ENCODE assay signal across 8 cellular contexts in the genomic region with DNA sequence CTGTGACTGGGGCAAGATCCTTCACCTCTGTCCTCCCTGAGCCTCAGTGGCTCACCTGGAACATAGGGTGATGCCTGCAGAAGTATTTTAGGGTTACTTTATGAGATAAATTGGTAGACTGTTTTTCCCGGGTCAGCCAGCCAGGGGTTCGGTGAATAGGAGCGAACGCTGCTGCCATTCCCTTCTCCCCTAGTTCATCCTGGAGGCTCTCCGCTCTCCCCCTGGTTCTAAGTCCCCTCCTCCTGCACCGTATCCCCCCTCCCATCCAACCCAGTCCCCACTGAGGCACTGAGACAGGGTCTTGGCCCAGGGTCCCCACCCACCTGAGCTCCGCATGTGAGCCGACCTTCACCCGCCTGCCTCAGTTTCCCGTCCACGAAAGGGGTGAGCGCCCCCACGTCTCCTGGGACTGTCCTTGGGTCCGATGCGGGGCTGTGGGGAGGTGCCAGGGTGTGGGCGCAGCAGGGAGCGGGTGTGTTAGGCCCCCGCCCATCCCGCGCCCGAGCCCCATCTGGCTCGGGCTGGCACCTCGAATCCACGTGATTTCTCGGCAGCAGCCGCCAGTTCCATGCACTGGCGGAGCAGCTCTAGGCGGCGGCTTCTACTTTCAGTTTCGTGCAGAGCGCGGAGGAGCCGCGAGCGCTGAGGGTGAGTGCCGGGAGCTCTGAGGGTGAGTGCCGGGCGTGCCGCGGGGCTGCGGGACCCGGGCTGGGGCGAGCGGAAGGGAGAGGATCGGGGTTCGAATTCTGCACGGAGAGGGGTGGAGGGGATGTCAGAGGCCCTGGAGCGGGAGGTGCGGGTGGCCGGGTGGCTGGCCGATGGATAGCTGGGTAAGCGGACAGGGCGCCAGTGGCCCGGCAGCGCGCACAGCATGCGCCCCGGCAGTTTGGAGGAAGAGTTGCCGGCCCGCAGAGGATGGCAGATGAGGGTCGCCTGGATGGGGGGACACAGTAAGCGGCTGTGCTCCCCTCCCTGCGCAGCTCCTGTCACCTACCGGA. TPM values are rescaled to one million over a fixed set of nuclear protein-coding genes. Genes with fewer than 3 reads are reported as not detected.
DNase-seq lines count a peak whose midpoint lies in the region; ATAC-seq and TF ChIP-seq lines count a peak whose summit lies in the region.

A gene with protein sequence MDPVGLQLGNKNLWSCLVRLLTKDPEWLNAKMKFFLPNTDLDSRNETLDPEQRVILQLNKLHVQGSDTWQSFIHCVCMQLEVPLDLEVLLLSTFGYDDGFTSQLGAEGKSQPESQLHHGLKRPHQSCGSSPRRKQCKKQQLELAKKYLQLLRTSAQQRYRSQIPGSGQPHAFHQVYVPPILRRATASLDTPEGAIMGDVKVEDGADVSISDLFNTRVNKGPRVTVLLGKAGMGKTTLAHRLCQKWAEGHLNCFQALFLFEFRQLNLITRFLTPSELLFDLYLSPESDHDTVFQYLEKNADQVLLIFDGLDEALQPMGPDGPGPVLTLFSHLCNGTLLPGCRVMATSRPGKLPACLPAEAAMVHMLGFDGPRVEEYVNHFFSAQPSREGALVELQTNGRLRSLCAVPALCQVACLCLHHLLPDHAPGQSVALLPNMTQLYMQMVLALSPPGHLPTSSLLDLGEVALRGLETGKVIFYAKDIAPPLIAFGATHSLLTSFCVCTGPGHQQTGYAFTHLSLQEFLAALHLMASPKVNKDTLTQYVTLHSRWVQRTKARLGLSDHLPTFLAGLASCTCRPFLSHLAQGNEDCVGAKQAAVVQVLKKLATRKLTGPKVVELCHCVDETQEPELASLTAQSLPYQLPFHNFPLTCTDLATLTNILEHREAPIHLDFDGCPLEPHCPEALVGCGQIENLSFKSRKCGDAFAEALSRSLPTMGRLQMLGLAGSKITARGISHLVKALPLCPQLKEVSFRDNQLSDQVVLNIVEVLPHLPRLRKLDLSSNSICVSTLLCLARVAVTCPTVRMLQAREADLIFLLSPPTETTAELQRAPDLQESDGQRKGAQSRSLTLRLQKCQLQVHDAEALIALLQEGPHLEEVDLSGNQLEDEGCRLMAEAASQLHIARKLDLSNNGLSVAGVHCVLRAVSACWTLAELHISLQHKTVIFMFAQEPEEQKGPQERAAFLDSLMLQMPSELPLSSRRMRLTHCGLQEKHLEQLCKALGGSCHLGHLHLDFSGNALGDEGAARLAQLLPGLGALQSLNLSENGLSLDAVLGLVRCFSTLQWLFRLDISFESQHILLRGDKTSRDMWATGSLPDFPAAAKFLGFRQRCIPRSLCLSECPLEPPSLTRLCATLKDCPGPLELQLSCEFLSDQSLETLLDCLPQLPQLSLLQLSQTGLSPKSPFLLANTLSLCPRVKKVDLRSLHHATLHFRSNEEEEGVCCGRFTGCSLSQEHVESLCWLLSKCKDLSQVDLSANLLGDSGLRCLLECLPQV (N-terminal part only) (plus strand): TSS at position 610 of the 998 bp plus-strand sequence. CDS start 31,156 bp downstream, outside the sequence.

- intact Hi-C loops in activated T-helper 2 cell treated with anti-CD3 and anti-CD28 coated beads, Interferon-gamma antibody, Interleukin-2, Interleukin-4, amounts not matched to agents 10 μg/mL and 5 μg/mL and 100 μg/mL, durations not matched to agents 14 hours and 24 hours and 36 hours (cut with micrococcal nuclease) = loop anchor here (1.0 to 5.0 kb wide), 2 partner anchors 11 to 52 kb away; no protein-coding TSS in a partner anchor

- H3K4me3 ChIP-seq in HUES64 (ENCODE audit: low read length) (peak within 1 kb of the TSS; percentile 62), fibroblast of pulmonary artery (replicated peaks; ENCODE audit: low read depth, low read length) (peak within 1 kb of the TSS; percentile 79)

- peaks cover 39% of the 10 kb centered on the region for H3K27me3 ChIP-seq in HUES64 (ENCODE audit: insufficient read depth, low read length)

- CTCF ChIA-PET in RWPE1 (lab: Yijun Ruan, JAX) = interaction anchor here (0.6 to 0.7 kb wide), 2 partner anchors 63 to 126 kb away, joined by 3 to 4 read pairs; no protein-coding TSS in a partner anchor

- H3K27me3 Mint-ChIP-seq in activated T-helper 2 cell treated with anti-CD3 and anti-CD28 coated beads, Interferon-gamma antibody, Interleukin-2, Interleukin-4, amounts not matched to agents 10 μg/mL and 5 μg/mL and 100 μg/mL, durations not matched to agents 14 hours and 24 hours and 36 hours (ENCODE audit: low read depth) = no peaks in the 10 kb centered on the region
- peaks cover 59% of the 10 kb centered on the region for H3K27me3 Mint-ChIP-seq in nephron (ENCODE audit: low read depth)

- H3K27ac ChIP-seq in HUES64 (ENCODE audit: low read depth, low read length) (no peak within 1 kb of the TSS), RWPE1 (peak within 1 kb of the TSS; percentile 74)

- H3K36me3 ChIP-seq in HUES64 (ENCODE audit: insufficient read depth, low read length) = no peaks in the 10 kb centered on the region

- DNase-seq in DMS 273 (lab: John Stamatoyannopoulos, UW; ENCODE audit: unreplicated experiment) (peak; percentile 97), RWPE1 (ENCODE audit: low spot score) (peak; percentile 88), fibroblast of pulmonary artery (ENCODE audit: low read depth) (peak; percentile 79)
- peak; percentile 90 for DNase-seq in activated T-helper 2 cell treated with anti-CD3 and anti-CD28 coated beads, Interferon-gamma antibody, Interleukin-2, Interleukin-4, amounts not matched to agents 10 μg/mL and 5 μg/mL and 100 μg/mL, durations not matched to agents 14 hours and 24 hours and 36 hours (ENCODE audit: low spot score)
- DNase-seq in stimulated activated naive CD8-positive, alpha-beta T cell treated with anti-CD3 and anti-CD28 coated beads, Interleukin-15, Interleukin-2, amounts not matched to agents 100 U/mL and 50 U/mL, for 24 hours = peak; percentile 92

- peak within 1 kb of the TSS; percentile 98 for H3K27ac Mint-ChIP-seq in activated T-helper 2 cell treated with anti-CD3 and anti-CD28 coated beads, Interferon-gamma antibody, Interleukin-2, Interleukin-4, amounts not matched to agents 10 μg/mL and 5 μg/mL and 100 μg/mL, durations not matched to agents 14 hours and 24 hours and 36 hours
- H3K27ac Mint-ChIP-seq in nephron = no peak within 1 kb of the TSS

- peak within 1 kb of the TSS; percentile 47 for H3K9ac ChIP-seq in HUES64 (ENCODE audit: low read depth, low read length)

- peak; percentile 86 for ATAC-seq in GM21390 (IDR thresholded peaks at IDR 0.05; ENCODE audit: unreplicated experiment)
- ATAC-seq in stimulated activated naive CD8-positive, alpha-beta T cell treated with anti-CD3 and anti-CD28 coated beads, Interleukin-15, Interleukin-2, amounts not matched to agents 100 U/mL and 50 U/mL, for 24 hours = peak; percentile 83

- TF ChIP-seq CTCF in RWPE1 (conservative IDR thresholded peaks at IDR 0.05; ENCODE audit: low read depth) (no peak), fibroblast of pulmonary artery (IDR thresholded peaks at IDR 0.05; ENCODE audit: low read length, missing control alignments) (no peak), nephron (IDR thresholded peaks at IDR 0.05; ENCODE audit: unreplicated experiment in 3 of 3) (no peak)

- POLR2A ChIA-PET in RWPE1 (lab: Yijun Ruan, JAX; ENCODE audit: low non-redundant PET) = interaction anchor here (1.1 to 1.2 kb wide), 2 partner anchors 21 to 51 kb away, joined by 3 read pairs; no protein-coding TSS in a partner anchor

- peaks cover 83% of the 10 kb centered on the region for H3K36me3 Mint-ChIP-seq in activated T-helper 2 cell treated with anti-CD3 and anti-CD28 coated beads, Interferon-gamma antibody, Interleukin-2, Interleukin-4, amounts not matched to agents 10 μg/mL and 5 μg/mL and 100 μg/mL, durations not matched to agents 14 hours and 24 hours and 36 hours (ENCODE audit: low read depth)
- no peaks in the 10 kb centered on the region for H3K36me3 Mint-ChIP-seq in nephron (ENCODE audit: low read depth)

- H3K9me3 Mint-ChIP-seq in activated T-helper 2 cell treated with anti-CD3 and anti-CD28 coated beads, Interferon-gamma antibody, Interleukin-2, Interleukin-4, amounts not matched to agents 10 μg/mL and 5 μg/mL and 100 μg/mL, durations not matched to agents 14 hours and 24 hours and 36 hours = no peaks in the 10 kb centered on the region
- H3K9me3 Mint-ChIP-seq in nephron = no peaks in the 10 kb centered on the region

- 7% methylated on average over 64 of the region's 64 CpGs for WGBS in HUES64

- H3K4me1 ChIP-seq in HUES64 (ENCODE audit: insufficient read depth, low read length) = no peaks in the 10 kb centered on the region

- no peaks in the 10 kb centered on the region for H3K9me3 ChIP-seq in HUES64 (ENCODE audit: insufficient read depth, low read depth, low read length)

- peaks cover 74% of the 10 kb centered on the region for H3K4me1 Mint-ChIP-seq in activated T-helper 2 cell treated with anti-CD3 and anti-CD28 coated beads, Interferon-gamma antibody, Interleukin-2, Interleukin-4, amounts not matched to agents 10 μg/mL and 5 μg/mL and 100 μg/mL, durations not matched to agents 14 hours and 24 hours and 36 hours (ENCODE audit: low read depth)
- peaks cover 13% of the 10 kb centered on the region for H3K4me1 Mint-ChIP-seq in nephron

- peak within 1 kb of the TSS; percentile 97 for H3K4me3 Mint-ChIP-seq in activated T-helper 2 cell treated with anti-CD3 and anti-CD28 coated beads, Interferon-gamma antibody, Interleukin-2, Interleukin-4, amounts not matched to agents 10 μg/mL and 5 μg/mL and 100 μg/mL, durations not matched to agents 14 hours and 24 hours and 36 hours (ENCODE audit: low read depth)
- peak within 1 kb of the TSS; percentile 85 to 92 (median 92) for H3K4me3 Mint-ChIP-seq in nephron

RNA-seq across cellular contexts. Expression of the gene that starts here (rescaled TPM):
- polyA plus RNA-seq in HUES64 (2013, experiment 1 of 2) = 0.50 TPM
- 0.19 TPM for polyA plus RNA-seq in HUES64 (2013, experiment 2 of 2)
- total RNA-seq in activated T-helper 2 cell treated with anti-CD3 and anti-CD28 coated beads, Interferon-gamma antibody, Interleukin-2, Interleukin-4, amounts not matched to agents 10 μg/mL and 5 μg/mL and 100 μg/mL, durations not matched to agents 14 hours and 24 hours and 36 hours = 166 and 169 TPM in 2 replicates
